In the genomic region with DNA sequence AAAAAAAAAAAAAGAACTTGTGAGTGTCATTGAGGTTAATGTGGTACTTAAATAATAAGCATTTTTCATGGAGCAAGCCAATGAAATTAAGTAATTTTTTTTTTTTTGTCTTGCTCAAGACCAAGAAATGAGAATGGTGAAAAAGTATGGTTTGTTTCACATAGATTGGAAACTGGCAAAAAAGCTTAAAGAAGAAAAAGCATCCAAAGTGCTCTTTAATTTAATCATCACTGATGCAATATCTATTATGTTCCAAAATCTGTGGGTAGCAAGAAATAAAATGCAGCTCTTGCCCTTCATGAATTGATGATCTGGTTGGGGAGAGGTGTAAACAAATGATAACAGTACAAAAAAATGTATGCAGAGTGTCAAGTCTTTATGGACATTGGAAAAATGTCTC, we compare ENCODE assay signal across 27 cellular contexts.
"Had no signal": no experiment of that assay in that cellular context is flagged by ENCODE, and none has a peak within 500 bp of the region (broad histone marks: within the 10 kb centered on the region; RNA-seq: fewer than 3 reads in every experiment).

No MANE protein-coding gene starts in this region.

- H3K4me3 ChIP-seq: stomach, suprapubic skin, testis, thoracic aorta, thyroid gland, tibial artery, tibial nerve, transverse colon, upper lobe of left lung, upper lobe of right lung, uterus, vagina had no signal

- H3K9me3 ChIP-seq: stomach, suprapubic skin, testis, thoracic aorta, thyroid gland, tibial artery, tibial nerve, upper lobe of left lung, upper lobe of right lung, uterus, vagina had no signal

- FAIRE-seq: urothelium cell line had no signal

- DNase-seq: stimulated activated CD4-positive, alpha-beta T cell treated with anti-CD3 and anti-CD28 coated beads, Interleukin-2, amount 100 ng/mL, for 48 hours; stimulated activated CD4-positive, alpha-beta T cell treated with anti-CD3 and anti-CD28 coated beads, Interleukin-4, amount 100 ng/mL, for 1 hour; stimulated activated CD4-positive, alpha-beta T cell treated with anti-CD3 and anti-CD28 coated beads, Interleukin-4, amount 100 ng/mL, for 24 hours; stimulated activated CD4-positive, alpha-beta T cell treated with anti-CD3 and anti-CD28 coated beads, Interleukin-4, amount 100 ng/mL, for 4 hours; stimulated activated CD8-positive, alpha-beta memory T cell treated with anti-CD3 and anti-CD28 coated beads, Interleukin-4, amount 100 ng/mL, for 48 hours; stimulated activated naive B cell treated with anti-CD40 and anti-IgM and Interleukin-4, amounts not matched to agents 10 μg/mL and 1 μg/mL and 100 μg/mL, for 72 hours; stimulated activated naive CD4-positive, alpha-beta T cell; stimulated activated naive CD4-positive, alpha-beta T cell treated with Interleukin-2 at 50 U/mL for 16 hours; stimulated activated naive CD8-positive, alpha-beta T cell treated with anti-CD3 and anti-CD28 coated beads, Interleukin-15, amount 100 ng/mL, for 72 hours; stimulated activated naive CD8-positive, alpha-beta T cell treated with anti-CD3 and anti-CD28 coated beads, Interleukin-15, Interleukin-2, amounts not matched to agents 100 U/mL and 50 U/mL, for 24 hours; stomach; substantia nigra; testis; thyroid gland; tibial artery; transverse colon; trophoblast cell; upper lobe of right lung; uterus had no signal

- ATAC-seq: stimulated activated effector memory CD8-positive, alpha-beta T cell treated with anti-CD3 and anti-CD28 coated beads, Interleukin-12 subunit alpha, Interleukin-12 subunit beta, amount 100 ng/mL, for 72 hours; stimulated activated memory B cell treated with anti-CD40 and anti-IgM and Interleukin-4, amounts not matched to agents 10 μg/mL and 1 μg/mL and 100 μg/mL, for 72 hours; stimulated activated naive B cell treated with anti-CD40 and anti-IgM and Interleukin-4, amounts not matched to agents 10 μg/mL and 1 μg/mL and 100 μg/mL, for 72 hours; stimulated activated naive CD8-positive, alpha-beta T cell treated with anti-CD3 and anti-CD28 coated beads, Interleukin-15, amount 100 ng/mL, for 72 hours; stimulated activated naive CD8-positive, alpha-beta T cell treated with anti-CD3 and anti-CD28 coated beads, Interleukin-15, Interleukin-2, amounts not matched to agents 100 U/mL and 50 U/mL, for 24 hours; upper lobe of right lung had no signal

- H3K36me3 ChIP-seq: stomach, suprapubic skin, thoracic aorta, thyroid gland, tibial artery, tibial nerve, transverse colon, upper lobe of left lung, upper lobe of right lung, uterus, vagina had no signal

- H3K4me1 ChIP-seq: stomach, suprapubic skin, testis, thyroid gland, tibial artery, tibial nerve, transverse colon, upper lobe of left lung, upper lobe of right lung, uterus, vagina had no signal

- H3K27ac ChIP-seq: stomach, suprapubic skin, testis, thoracic aorta, thyroid gland, tibial artery, tibial nerve, transverse colon, upper lobe of left lung, upper lobe of right lung, uterus, vagina had no signal

- H3K27me3 ChIP-seq: stomach, suprapubic skin, testis, thyroid gland, tibial artery, tibial nerve, transverse colon, upper lobe of left lung, upper lobe of right lung, uterus, vagina had no signal
